ENCODE assay signal across 1 cellular context in genomic region chr10:121927841-121928527, GRCh38.
TF ChIP-seq lines count a peak whose summit lies in the region.

TSS of gene ATE1 (minus strand) at chr10:121928031. CDS start at chr10:121927949, 82 bp downstream.

TF ChIP-seq in K562, 482 proteins besides CTCF, POLR2A, EP300 and RAD21 (continued from another document and continues in another):
- TF ChIP-seq CHAMP1 (IDR thresholded peaks at IDR 0.05): no peak
- no peak for TF ChIP-seq ZNF239 (CRISPR knock-in tag; IDR thresholded peaks at IDR 0.05)
- TF ChIP-seq MIER1 (IDR thresholded peaks at IDR 0.05; ENCODE audit: low read depth): no peak
- no peak for TF ChIP-seq RFX7 (CRISPR knock-in tag; IDR thresholded peaks at IDR 0.05)
- TF ChIP-seq, protein P1, sequence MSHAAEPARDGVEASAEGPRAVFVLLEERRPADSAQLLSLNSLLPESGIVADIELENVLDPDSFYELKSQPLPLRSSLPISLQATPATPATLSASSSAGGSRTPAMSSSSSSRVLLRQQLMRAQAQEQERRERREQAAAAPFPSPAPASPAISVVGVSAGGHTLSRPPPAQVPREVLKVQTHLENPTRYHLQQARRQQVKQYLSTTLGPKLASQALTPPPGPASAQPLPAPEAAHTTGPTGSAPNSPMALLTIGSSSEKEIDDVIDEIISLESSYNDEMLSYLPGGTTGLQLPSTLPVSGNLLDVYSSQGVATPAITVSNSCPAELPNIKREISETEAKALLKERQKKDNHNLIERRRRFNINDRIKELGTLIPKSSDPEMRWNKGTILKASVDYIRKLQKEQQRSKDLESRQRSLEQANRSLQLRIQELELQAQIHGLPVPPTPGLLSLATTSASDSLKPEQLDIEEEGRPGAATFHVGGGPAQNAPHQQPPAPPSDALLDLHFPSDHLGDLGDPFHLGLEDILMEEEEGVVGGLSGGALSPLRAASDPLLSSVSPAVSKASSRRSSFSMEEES (CRISPR knock-in tag; IDR thresholded peaks at IDR 0.05): no peak
- peak; percentile 64 for TF ChIP-seq RB1 (IDR thresholded peaks at IDR 0.05; ENCODE audit: low read depth)
- TF ChIP-seq, protein P2, sequence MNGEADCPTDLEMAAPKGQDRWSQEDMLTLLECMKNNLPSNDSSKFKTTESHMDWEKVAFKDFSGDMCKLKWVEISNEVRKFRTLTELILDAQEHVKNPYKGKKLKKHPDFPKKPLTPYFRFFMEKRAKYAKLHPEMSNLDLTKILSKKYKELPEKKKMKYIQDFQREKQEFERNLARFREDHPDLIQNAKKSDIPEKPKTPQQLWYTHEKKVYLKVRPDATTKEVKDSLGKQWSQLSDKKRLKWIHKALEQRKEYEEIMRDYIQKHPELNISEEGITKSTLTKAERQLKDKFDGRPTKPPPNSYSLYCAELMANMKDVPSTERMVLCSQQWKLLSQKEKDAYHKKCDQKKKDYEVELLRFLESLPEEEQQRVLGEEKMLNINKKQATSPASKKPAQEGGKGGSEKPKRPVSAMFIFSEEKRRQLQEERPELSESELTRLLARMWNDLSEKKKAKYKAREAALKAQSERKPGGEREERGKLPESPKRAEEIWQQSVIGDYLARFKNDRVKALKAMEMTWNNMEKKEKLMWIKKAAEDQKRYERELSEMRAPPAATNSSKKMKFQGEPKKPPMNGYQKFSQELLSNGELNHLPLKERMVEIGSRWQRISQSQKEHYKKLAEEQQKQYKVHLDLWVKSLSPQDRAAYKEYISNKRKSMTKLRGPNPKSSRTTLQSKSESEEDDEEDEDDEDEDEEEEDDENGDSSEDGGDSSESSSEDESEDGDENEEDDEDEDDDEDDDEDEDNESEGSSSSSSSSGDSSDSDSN (IDR thresholded peaks at IDR 0.05; ENCODE audit: borderline replicate concordance in 1 of 2, low read depth in 2 of 2, low read length in 2 of 2): peak; percentile 49 to 72; a peak in 1 of 4 replicates
- no peak for TF ChIP-seq ZNF253 (CRISPR knock-in tag; conservative IDR thresholded peaks at IDR 0.05)
- TF ChIP-seq HCFC1 (IDR thresholded peaks at IDR 0.05; ENCODE audit: low read depth, low read length): peak; percentile 89
- TF ChIP-seq NKRF (IDR thresholded peaks at IDR 0.05; ENCODE audit: borderline replicate concordance): no peak
- TF ChIP-seq, protein P3, sequence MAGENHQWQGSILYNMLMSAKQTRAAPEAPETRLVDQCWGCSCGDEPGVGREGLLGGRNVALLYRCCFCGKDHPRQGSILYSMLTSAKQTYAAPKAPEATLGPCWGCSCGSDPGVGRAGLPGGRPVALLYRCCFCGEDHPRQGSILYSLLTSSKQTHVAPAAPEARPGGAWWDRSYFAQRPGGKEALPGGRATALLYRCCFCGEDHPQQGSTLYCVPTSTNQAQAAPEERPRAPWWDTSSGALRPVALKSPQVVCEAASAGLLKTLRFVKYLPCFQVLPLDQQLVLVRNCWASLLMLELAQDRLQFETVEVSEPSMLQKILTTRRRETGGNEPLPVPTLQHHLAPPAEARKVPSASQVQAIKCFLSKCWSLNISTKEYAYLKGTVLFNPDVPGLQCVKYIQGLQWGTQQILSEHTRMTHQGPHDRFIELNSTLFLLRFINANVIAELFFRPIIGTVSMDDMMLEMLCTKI (IDR thresholded peaks at IDR 0.05; ENCODE audit: partially characterized antibody): no peak
- no peak for TF ChIP-seq NR4A1 (CRISPR knock-in tag; IDR thresholded peaks at IDR 0.05)
- TF ChIP-seq NR4A1 (tag; IDR thresholded peaks at IDR 0.05): no peak
- TF ChIP-seq ZNF76 (CRISPR knock-in tag; IDR thresholded peaks at IDR 0.05; ENCODE audit: borderline replicate concordance): peak; percentile 51; the same call in 1 of the 2 replicates
- TF ChIP-seq SMAD4 (CRISPR knock-in tag; conservative IDR thresholded peaks at IDR 0.05): peak; percentile 57
- no peak for TF ChIP-seq IRF9 (tag; IDR thresholded peaks at IDR 0.05)
- no peak for TF ChIP-seq RBM34 (IDR thresholded peaks at IDR 0.05; ENCODE audit: borderline replicate concordance, insufficient read depth, low read length)
- TF ChIP-seq POLR2H (tag; IDR thresholded peaks at IDR 0.05; ENCODE audit: low read depth): peak; percentile 69
- TF ChIP-seq ZNF174 (CRISPR knock-in tag; IDR thresholded peaks at IDR 0.05): no peak
- TF ChIP-seq BRD9 (IDR thresholded peaks at IDR 0.05; ENCODE audit: low read depth, partially characterized antibody): no peak
- TF ChIP-seq BCLAF1 (IDR thresholded peaks at IDR 0.05; ENCODE audit: borderline replicate concordance in 1 of 2, control insufficient read depth in 1 of 2, low read depth in 2 of 2, low read length in 1 of 2): 0 out of 4 replicates have a peak, but pooled peaks of 1 of the 2 experiments have one; percentile 19
- no peak for TF ChIP-seq MBD2 (IDR thresholded peaks at IDR 0.05; ENCODE audit: borderline replicate concordance, low read depth)
- TF ChIP-seq THRAP3 (IDR thresholded peaks at IDR 0.05; ENCODE audit: borderline replicate concordance): no peak
- TF ChIP-seq POLR2B (IDR thresholded peaks at IDR 0.05; ENCODE audit: low read depth, partially characterized antibody): peak; percentile 69
- TF ChIP-seq, protein P4, sequence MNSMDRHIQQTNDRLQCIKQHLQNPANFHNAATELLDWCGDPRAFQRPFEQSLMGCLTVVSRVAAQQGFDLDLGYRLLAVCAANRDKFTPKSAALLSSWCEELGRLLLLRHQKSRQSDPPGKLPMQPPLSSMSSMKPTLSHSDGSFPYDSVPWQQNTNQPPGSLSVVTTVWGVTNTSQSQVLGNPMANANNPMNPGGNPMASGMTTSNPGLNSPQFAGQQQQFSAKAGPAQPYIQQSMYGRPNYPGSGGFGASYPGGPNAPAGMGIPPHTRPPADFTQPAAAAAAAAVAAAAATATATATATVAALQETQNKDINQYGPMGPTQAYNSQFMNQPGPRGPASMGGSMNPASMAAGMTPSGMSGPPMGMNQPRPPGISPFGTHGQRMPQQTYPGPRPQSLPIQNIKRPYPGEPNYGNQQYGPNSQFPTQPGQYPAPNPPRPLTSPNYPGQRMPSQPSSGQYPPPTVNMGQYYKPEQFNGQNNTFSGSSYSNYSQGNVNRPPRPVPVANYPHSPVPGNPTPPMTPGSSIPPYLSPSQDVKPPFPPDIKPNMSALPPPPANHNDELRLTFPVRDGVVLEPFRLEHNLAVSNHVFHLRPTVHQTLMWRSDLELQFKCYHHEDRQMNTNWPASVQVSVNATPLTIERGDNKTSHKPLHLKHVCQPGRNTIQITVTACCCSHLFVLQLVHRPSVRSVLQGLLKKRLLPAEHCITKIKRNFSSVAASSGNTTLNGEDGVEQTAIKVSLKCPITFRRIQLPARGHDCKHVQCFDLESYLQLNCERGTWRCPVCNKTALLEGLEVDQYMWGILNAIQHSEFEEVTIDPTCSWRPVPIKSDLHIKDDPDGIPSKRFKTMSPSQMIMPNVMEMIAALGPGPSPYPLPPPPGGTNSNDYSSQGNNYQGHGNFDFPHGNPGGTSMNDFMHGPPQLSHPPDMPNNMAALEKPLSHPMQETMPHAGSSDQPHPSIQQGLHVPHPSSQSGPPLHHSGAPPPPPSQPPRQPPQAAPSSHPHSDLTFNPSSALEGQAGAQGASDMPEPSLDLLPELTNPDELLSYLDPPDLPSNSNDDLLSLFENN (IDR thresholded peaks at IDR 0.05; ENCODE audit: low read depth in 2 of 2, low read length in 2 of 2): 0 out of 4 replicates have a peak, but pooled peaks of 1 of the 2 experiments have one; percentile 16
- peak; percentile 95 for TF ChIP-seq ZFX (CRISPR knock-in tag; IDR thresholded peaks at IDR 0.05)
- no peak for TF ChIP-seq SNRNP70 (optimal IDR thresholded peaks at IDR 0.05; ENCODE audit: low read depth, low read length)
- TF ChIP-seq NFIC (IDR thresholded peaks at IDR 0.05): 0 out of 2 replicates have a peak, but pooled peaks have one; percentile 23
- no peak for TF ChIP-seq MYBL2 (IDR thresholded peaks at IDR 0.05; ENCODE audit: low read depth)
- TF ChIP-seq MYBL2 (CRISPR knock-in tag; IDR thresholded peaks at IDR 0.05; ENCODE audit: borderline replicate concordance): no peak
- TF ChIP-seq GABPB2 (CRISPR knock-in tag; conservative IDR thresholded peaks at IDR 0.05): no peak
- no peak for TF ChIP-seq ZBTB5 (IDR thresholded peaks at IDR 0.05)
- no peak for TF ChIP-seq PRMT5 (CRISPR knock-in tag; IDR thresholded peaks at IDR 0.05)
- TF ChIP-seq CREB1 (IDR thresholded peaks at IDR 0.05): no peak
- 0 out of 2 replicates have a peak, but pooled peaks have one; percentile 33 for TF ChIP-seq CREB1 (CRISPR knock-in tag; IDR thresholded peaks at IDR 0.05)
- TF ChIP-seq, protein P5, sequence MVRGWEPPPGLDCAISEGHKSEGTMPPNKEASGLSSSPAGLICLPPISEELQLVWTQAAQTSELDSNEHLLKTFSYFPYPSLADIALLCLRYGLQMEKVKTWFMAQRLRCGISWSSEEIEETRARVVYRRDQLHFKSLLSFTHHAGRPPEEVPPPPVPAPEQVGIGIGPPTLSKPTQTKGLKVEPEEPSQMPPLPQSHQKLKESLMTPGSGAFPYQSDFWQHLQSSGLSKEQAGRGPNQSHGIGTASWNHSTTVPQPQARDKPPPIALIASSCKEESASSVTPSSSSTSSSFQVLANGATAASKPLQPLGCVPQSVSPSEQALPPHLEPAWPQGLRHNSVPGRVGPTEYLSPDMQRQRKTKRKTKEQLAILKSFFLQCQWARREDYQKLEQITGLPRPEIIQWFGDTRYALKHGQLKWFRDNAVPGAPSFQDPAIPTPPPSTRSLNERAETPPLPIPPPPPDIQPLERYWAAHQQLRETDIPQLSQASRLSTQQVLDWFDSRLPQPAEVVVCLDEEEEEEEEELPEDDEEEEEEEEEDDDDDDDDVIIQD (CRISPR knock-in tag; IDR thresholded peaks at IDR 0.05): no peak
- TF ChIP-seq FUS (optimal IDR thresholded peaks at IDR 0.05; ENCODE audit: low read depth, low read length): no peak
- peak; percentile 85 for TF ChIP-seq TAF1 (IDR thresholded peaks at IDR 0.05; ENCODE audit: control insufficient read depth, extremely low read depth, insufficient read depth, low read length, severe bottlenecking)
